In the genomic region with DNA sequence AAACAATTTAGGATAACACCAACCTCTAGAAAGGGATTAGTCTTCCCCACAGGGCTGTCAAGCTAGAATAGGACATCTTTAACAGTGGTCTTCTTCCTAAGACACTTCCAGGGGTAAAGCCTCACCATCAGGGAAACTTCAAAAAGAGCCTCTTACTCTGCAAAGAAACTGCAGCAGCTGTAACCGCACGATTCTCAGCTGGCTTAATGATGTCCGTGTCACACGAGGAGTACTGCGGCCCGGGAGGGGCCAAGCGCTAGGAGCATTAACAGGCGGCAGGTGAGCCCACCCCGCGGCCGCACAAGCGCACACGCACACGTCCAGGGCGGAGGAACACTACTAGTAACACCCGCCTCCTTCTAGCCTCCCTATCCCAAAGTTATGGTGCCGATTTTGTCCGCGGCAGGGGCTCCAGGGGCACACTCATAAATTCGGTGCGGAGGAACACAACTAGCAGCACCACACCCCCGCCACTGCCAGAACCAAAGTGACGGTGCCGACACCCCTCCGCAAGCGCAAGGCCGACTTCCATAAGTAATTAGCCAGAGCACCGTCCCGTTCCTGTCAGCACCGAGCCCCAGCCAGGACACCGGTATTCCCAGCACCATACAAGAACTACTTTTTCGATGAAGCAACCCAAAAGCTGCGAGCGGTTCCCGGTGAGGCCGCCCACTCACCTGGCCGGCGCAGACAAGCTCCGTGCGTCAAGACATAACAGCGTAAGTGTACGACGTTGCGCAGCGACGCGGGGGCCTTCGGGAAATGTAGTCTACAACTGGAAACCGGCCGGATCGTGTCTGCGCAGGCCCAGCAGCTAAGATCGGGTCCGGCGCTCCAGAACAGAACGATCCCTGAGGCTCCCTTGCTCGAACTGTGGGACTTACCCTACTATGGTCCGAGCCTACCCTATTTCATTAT, we compare ENCODE assay signal across 8 cellular contexts. TPM values are rescaled to one million over a fixed set of nuclear protein-coding genes. Genes with fewer than 3 reads are reported as not detected.
A peak's percentile ranks its signal among the peaks of the same experiment; 100 is the strongest.
DNase-seq lines count a peak whose midpoint lies in the region; ATAC-seq and TF ChIP-seq lines count a peak whose summit lies in the region.

Gene ZNF540 (plus strand): TSS at position 813 of the 918 bp plus-strand sequence. CDS start 3,572 bp downstream, outside the sequence.
Gene ZNF571 (minus strand): TSS at position 729 of the 918 bp plus-strand sequence. CDS start 8,116 bp downstream, outside the sequence.

- DNase-seq in A172 (ENCODE audit: low spot score) (peak; percentile 78), NCI-H2171 treated with DMSO at 0.1 percent for 48 hours (lab: John Stamatoyannopoulos, UW) (peak; percentile 94), immature natural killer cell (peak; percentile 84 to 86 (median 85)), smooth muscle cell (lab: John Stamatoyannopoulos, UW; ENCODE audit: unreplicated experiment) (peak; percentile 55)
- peak; percentile 68 to 81 (median 79) for DNase-seq in activated CD4-positive, CD25-positive, alpha-beta regulatory T cell (lab: John Stamatoyannopoulos, UW)
- DNase-seq in central memory CD4-positive, alpha-beta T cell, result peak; percentile 91

- peak within 1 kb of the TSS; percentile 76 for H3K4me3 ChIP-seq in smooth muscle cell

- H3K27ac ChIP-seq in smooth muscle cell (ENCODE audit: low read depth), result peak within 1 kb of the TSS; percentile 77

- peaks cover 13 to 20% (median 16%) of the 10 kb centered on the region in 3 donors for H3K27me3 Mint-ChIP-seq in immature natural killer cell (ENCODE audit: low read depth in 3 of 3)

- WGBS in smooth muscle cell (ENCODE audit: low lambda C conversion rate), result 1% methylated on average over 58 of the region's 58 CpGs

- peaks cover 0 to 4% (median under 1%) of the 10 kb centered on the region in 6 donors for H3K9me3 Mint-ChIP-seq in immature natural killer cell

- H3F3A ChIP-seq in smooth muscle cell (ENCODE audit: low read depth), result no peaks in the 10 kb centered on the region

- peak within 1 kb of the TSS; percentile 99 for H2AFZ ChIP-seq in smooth muscle cell (ENCODE audit: low read depth)

- H3K79me2 ChIP-seq in smooth muscle cell (ENCODE audit: low read depth), result peaks cover 6% of the 10 kb centered on the region

- H3K4me1 Mint-ChIP-seq in immature natural killer cell, result peaks cover 32 to 41% of the 10 kb centered on the region in 2 donors

- no peaks in the 10 kb centered on the region for H3K9me3 ChIP-seq in smooth muscle cell (replicated peaks; ENCODE audit: low read depth)

- TF ChIP-seq CTCF in smooth muscle cell (IDR thresholded peaks at IDR 0.05; ENCODE audit: borderline replicate concordance, insufficient read depth, poor library complexity, severe bottlenecking), result no peak

- no peaks in the 10 kb centered on the region for H3K27me3 ChIP-seq in smooth muscle cell (ENCODE audit: low read depth)

- H3K4me2 ChIP-seq in smooth muscle cell, result peak within 1 kb of the TSS; percentile 92

- no peaks in the 10 kb centered on the region for H3K4me1 ChIP-seq in smooth muscle cell (ENCODE audit: low read depth)

- peak within 1 kb of the TSS; percentile 83 for H3K9ac ChIP-seq in smooth muscle cell (ENCODE audit: low read depth)

- ATAC-seq in GM18520 (IDR thresholded peaks at IDR 0.05; ENCODE audit: unreplicated experiment) (peak; percentile 89), HG03095 (IDR thresholded peaks at IDR 0.05; ENCODE audit: unreplicated experiment) (peak; percentile 87)

- peak within 1 kb of the TSS; percentile 95 to 99 (median 98) for H3K27ac Mint-ChIP-seq in immature natural killer cell

- peak within 1 kb of the TSS; percentile 92 to 97 (median 95) for H3K4me3 Mint-ChIP-seq in immature natural killer cell

- no peaks in the 10 kb centered on the region for H3K36me3 ChIP-seq in smooth muscle cell (ENCODE audit: low read depth)

- peaks cover 4 to 12% (median 9%) of the 10 kb centered on the region in 3 donors for H3K36me3 Mint-ChIP-seq in immature natural killer cell

- H4K20me1 ChIP-seq in smooth muscle cell (ENCODE audit: low read depth), result no peaks in the 10 kb centered on the region

RNA-seq across cellular contexts. Expression of gene ZNF540, which starts in this region (rescaled TPM):
- 0.07 and 0.14 TPM in 2 replicates for total RNA-seq in A172 (2014; rRNA removed; shearing (Covaris generic))
- polyA plus RNA-seq in immature natural killer cell (1 to 10 TPM; 2.4 to 5.8 (median 2.7) TPM), smooth muscle cell (0.70 TPM in 1 of 2 replicates, not detected in the other)
- total RNA-seq in smooth muscle cell, result 0.72 TPM in 1 of 2 replicates, not detected in the other

RNA-seq across cellular contexts. Expression of gene ZNF571, which starts in this region (rescaled TPM):
- 1.9 and 6.2 TPM in 2 replicates for total RNA-seq in A172 (2014; rRNA removed; shearing (Covaris generic))
- 1 to 10 TPM; 4.1 to 6.2 (median 4.5) TPM for polyA plus RNA-seq in immature natural killer cell
- total RNA-seq in smooth muscle cell, result 5.1 and 5.5 TPM in 2 replicates
- polyA plus RNA-seq in smooth muscle cell, result 1.6 and 2.8 TPM in 2 replicates

Comparison
In these comparisons a context has a peak if more than half of its experiments do, and no peak if none do; other contexts are left out.
1. Peak in every context shown above with its lines: DNase-seq, ATAC-seq, H3K4me3 ChIP-seq and H3K27ac ChIP-seq.